In the genomic region with DNA sequence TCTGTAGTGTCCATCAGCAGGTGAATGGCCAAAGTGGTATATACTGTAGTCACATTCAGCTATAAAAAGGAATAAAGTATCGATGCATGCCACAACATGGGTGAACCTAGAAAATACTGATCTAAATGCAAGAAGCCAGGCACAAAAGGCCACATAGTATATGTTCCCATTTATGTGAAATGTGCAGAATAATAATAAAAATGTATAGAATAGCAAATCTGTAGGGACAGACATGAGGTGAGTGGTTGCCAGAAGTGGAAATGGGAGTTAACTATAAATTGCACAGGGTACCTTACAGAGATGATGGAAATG, we compare ENCODE assay signal across 8 cellular contexts. TPM values are rescaled to one million over a fixed set of nuclear protein-coding genes. Genes with fewer than 3 reads are reported as not detected.
DNase-seq lines count a peak whose midpoint lies in the region; ATAC-seq, FAIRE-seq and TF ChIP-seq lines count a peak whose summit lies in the region.

No MANE protein-coding gene starts in this region.

- no peak overlapping the region for H2AFZ ChIP-seq in HepG2 (ENCODE audit: low read length)

- H4K8ac ChIP-seq in mesendoderm (ENCODE audit: low read depth, low read length), result no peak overlapping the region

- H3K79me1 ChIP-seq in mesendoderm (ENCODE audit: low read length), result no peaks in the 10 kb centered on the region

- H4K20me1 ChIP-seq in HepG2 (ENCODE audit: insufficient read depth, low read length), result peaks cover 12% of the 10 kb centered on the region; the same call in 1 of the 2 replicates

- TF ChIP-seq EP300 in HepG2 (IDR thresholded peaks at IDR 0.05; ENCODE audit: low read depth in 2 of 2, low read length in 2 of 2), result no peak
- no peak for TF ChIP-seq EP300 in HepG2 (CRISPR knock-in tag; IDR thresholded peaks at IDR 0.05; ENCODE audit: borderline replicate concordance)

- ATAC-seq in HepG2 (no peak), right lobe of liver (no peak), HG03460 (IDR thresholded peaks at IDR 0.05; ENCODE audit: unreplicated experiment) (no peak)

- no peak for TF ChIP-seq RAD21 in HepG2 (CRISPR knock-in tag; IDR thresholded peaks at IDR 0.05)

- TF ChIP-seq CTCF in HepG2 (CRISPR knock-in tag; IDR thresholded peaks at IDR 0.05) (no peak), right lobe of liver (IDR thresholded peaks at IDR 0.05) (no peak), ascending aorta (IDR thresholded peaks at IDR 0.05) (no peak), BE2C (IDR thresholded peaks at IDR 0.05; ENCODE audit: low read depth, low read length) (no peak)

- peaks cover 7% of the 10 kb centered on the region for H3K4me1 ChIP-seq in HepG2 (ENCODE audit: insufficient read depth, low read length)
- H3K4me1 ChIP-seq in right lobe of liver, result no peaks in the 10 kb centered on the region
- no peaks in the 10 kb centered on the region for H3K4me1 ChIP-seq in ascending aorta
- H3K4me1 ChIP-seq in mesendoderm (ENCODE audit: control insufficient read depth, low read depth, low read length), result no peaks in the 10 kb centered on the region
- H3K4me1 ChIP-seq in BE2C, result peaks cover 5% of the 10 kb centered on the region

- peak overlapping the region; percentile 54 for H2BK5ac ChIP-seq in mesendoderm (ENCODE audit: low read length)

- H3K27me3 ChIP-seq in HepG2 (ENCODE audit: control insufficient read depth in 1 of 2, insufficient read depth in 2 of 2, low read length in 2 of 2) (no peaks in the 10 kb centered on the region), right lobe of liver (no peaks in the 10 kb centered on the region), ascending aorta (no peaks in the 10 kb centered on the region), mesendoderm (ENCODE audit: insufficient read depth, low read length, poor library complexity) (no peaks in the 10 kb centered on the region), BE2C (no peaks in the 10 kb centered on the region)

- H3K79me2 ChIP-seq in HepG2 (ENCODE audit: insufficient read depth, low read length) (no peaks in the 10 kb centered on the region), mesendoderm (ENCODE audit: control insufficient read depth, insufficient read depth, low read length) (no peaks in the 10 kb centered on the region)

- H3K4me2 ChIP-seq in HepG2 (ENCODE audit: low read depth, low read length) (no peak overlapping the region), mesendoderm (ENCODE audit: low read length) (no peak overlapping the region)

- POLR2A ChIA-PET in HepG2 (lab: Yijun Ruan, JAX), result interaction anchor here (1.1 kb wide), 1 partner anchor 22 kb away, joined by 3 read pairs; no protein-coding TSS in a partner anchor

- no peak overlapping the region for H2BK120ac ChIP-seq in mesendoderm (ENCODE audit: low read depth, low read length)

- H3K9me3 ChIP-seq in HepG2 (ENCODE audit: low read length) (no peaks in the 10 kb centered on the region), right lobe of liver (no peaks in the 10 kb centered on the region), ascending aorta (no peaks in the 10 kb centered on the region), BE2C (peaks cover 6% of the 10 kb centered on the region)

- no peak overlapping the region for H3K23ac ChIP-seq in mesendoderm (ENCODE audit: low read length)

- H4K5ac ChIP-seq in mesendoderm (ENCODE audit: low read length), result no peak overlapping the region

- in situ Hi-C loops in HepG2 (cut with HindIII; ENCODE audit: extremely low pct_ligation_motif_present, low pct_unique_long_range_greater_than_20kb), result no loop called here

- BruUV-seq in HepG2 (replicated peaks; lab: Mats Ljungman, UMichigan), result no TSS peak

- H3K9ac ChIP-seq in HepG2 (ENCODE audit: insufficient read depth, low read depth, low read length) (0 out of 2 replicates have a peak overlapping the region, but pooled peaks have one; percentile 48), mesendoderm (ENCODE audit: low read length) (no peak overlapping the region)

- H3K36me3 ChIP-seq in HepG2 (replicated peaks in 1 of 2; ENCODE audit: control insufficient read depth in 1 of 2, insufficient read depth in 2 of 2, low read length in 2 of 2), result peaks cover 10 to 40% of the 10 kb centered on the region in 2 experiments
- H3K36me3 ChIP-seq in right lobe of liver, result peaks cover 0 to 9% (median 2%) of the 10 kb centered on the region in 4 donors
- H3K36me3 ChIP-seq in ascending aorta, result peaks cover 29 to 62% of the 10 kb centered on the region in 2 donors
- peaks cover 29% of the 10 kb centered on the region for H3K36me3 ChIP-seq in mesendoderm (ENCODE audit: control insufficient read depth, insufficient read depth, low read length)
- peaks cover 68% of the 10 kb centered on the region for H3K36me3 ChIP-seq in BE2C

- H3K4me3 ChIP-seq in HepG2 (replicated peaks in 1 of 3; ENCODE audit: insufficient read depth in 1 of 3, low read depth in 2 of 3, low read length in 3 of 3) (no peak overlapping the region), right lobe of liver (no peak overlapping the region), ascending aorta (no peak overlapping the region), mesendoderm (ENCODE audit: low read length) (peak overlapping the region; percentile 20), BE2C (ENCODE audit: low read depth, low read length) (no peak overlapping the region)

- no peak overlapping the region for H2AK5ac ChIP-seq in mesendoderm (ENCODE audit: low read length)

- 93% methylated on average over 1 of the region's 1 CpG for WGBS in HepG2 (ENCODE audit: low lambda C conversion rate)
- 91% methylated on average over 1 of the region's 1 CpG for WGBS in right lobe of liver (ENCODE audit: insufficient coverage, low coverage, low lambda C conversion rate, missing lambda C conversion rate)
- WGBS in mesendoderm (ENCODE audit: extremely low coverage, insufficient coverage, low lambda C conversion rate), result no CpG with 5 or more reads among the region's 1 CpG

- CTCF ChIA-PET in HepG2 (lab: Yijun Ruan, JAX; ENCODE audit: low intra/inter-chr PET ratio, low total read pairs), result no interaction called here

- H3K18ac ChIP-seq in mesendoderm (ENCODE audit: low read length), result no peak overlapping the region

- DNase-seq in HepG2 (ENCODE audit: low spot score) (no peak), right lobe of liver (no peak), ascending aorta (ENCODE audit: low spot score in 2 of 2) (no peak), mesendoderm (no peak), NCI-H2196 treated with DMSO at 0.1 percent for 48 hours (lab: John Stamatoyannopoulos, UW; ENCODE audit: unreplicated experiment) (no peak), BE2C (no peak)
- DNase-seq in stimulated activated CD4-positive, alpha-beta T cell treated with anti-CD3 and anti-CD28 coated beads, Interleukin-4, amount 100 ng/mL, for 24 hours, result no peak

- H3K56ac ChIP-seq in mesendoderm (ENCODE audit: low read length), result no peak overlapping the region

- H2BK15ac ChIP-seq in mesendoderm (replicated peaks; ENCODE audit: low read depth), result no peak overlapping the region

- no peak for FAIRE-seq in HepG2 (lab: Jason Lieb, UNC)

- TF ChIP-seq POLR2A in HepG2 (IDR thresholded peaks at IDR 0.05; ENCODE audit: insufficient read depth in 1 of 2, low read depth in 2 of 2, low read length in 2 of 2), result no peak
- no peak for TF ChIP-seq POLR2A in right lobe of liver (IDR thresholded peaks at IDR 0.05)

- no peak overlapping the region for H3K4ac ChIP-seq in mesendoderm (ENCODE audit: low read depth, low read length)

- H3K27ac ChIP-seq in HepG2 (ENCODE audit: extremely low read length, insufficient read depth, low read length) (peak overlapping the region; percentile 89), right lobe of liver (no peak overlapping the region), ascending aorta (peak overlapping the region; percentile 72 to 78), mesendoderm (ENCODE audit: low read depth, low read length) (peak overlapping the region; percentile 84)

- intact Hi-C loops in HepG2 (cut with micrococcal nuclease; ENCODE audit: unreplicated experiment) (no loop called here), right lobe of liver (cut with DNase I) (no loop called here), ascending aorta (cut with DNase I) (no loop called here)

RNA-seq across cellular contexts. Expression of a gene that starts 23.1 kb away (rescaled TPM):
- 13.0 and 17.0 TPM in 2 replicates for total RNA-seq in HepG2 (2016; rRNA removed; fragmentation: Illumina TruSeq; extraction: Trizol)
- total RNA-seq in HepG2 (2016; cell fraction: cytosol; rRNA removed; fragmentation: Illumina TruSeq; extraction: Trizol; ENCODE audit: low read depth), result 18.8 and 21.7 TPM in 2 replicates
- 11.4 and 16.1 TPM in 2 replicates for total RNA-seq in HepG2 (2016; cell fraction: insoluble cytoplasmic fraction; rRNA removed; fragmentation: Illumina TruSeq; extraction: Trizol)
- total RNA-seq in HepG2 (2016; cell fraction: membrane; rRNA removed; fragmentation: Illumina TruSeq; extraction: Trizol), result 40.2 and 47.3 TPM in 2 replicates
- 7.6 and 10.0 TPM in 2 replicates for total RNA-seq in HepG2 (2016; cell fraction: nucleus; rRNA removed; fragmentation: Illumina TruSeq; extraction: Trizol)
- polyA plus RNA-seq in HepG2 (2011; rRNA removed), result 40.4 and 51.0 TPM in 2 replicates
- 44.2 and 56.2 TPM in 2 replicates for polyA plus RNA-seq in HepG2 (2011; cell fraction: cytosol; rRNA removed)
- 31.7 and 32.2 TPM in 2 replicates for polyA plus RNA-seq in HepG2 (2011; cell fraction: nucleus; rRNA removed)
- polyA plus RNA-seq in HepG2 (2012), result 16.4 and 30.0 TPM in 2 replicates
- polyA plus RNA-seq in HepG2 (2016; cell fraction: cytosol; fragmentation: Illumina TruSeq; extraction: Trizol; ENCODE audit: low read depth), result 60.8 and 72.2 TPM in 2 replicates
- polyA plus RNA-seq in HepG2 (2016; cell fraction: insoluble cytoplasmic fraction; fragmentation: Illumina TruSeq; extraction: Trizol; ENCODE audit: low read depth), result 33.1 and 40.9 TPM in 2 replicates
- 102 TPM in 2 replicates for polyA plus RNA-seq in HepG2 (2016; cell fraction: membrane; fragmentation: Illumina TruSeq; extraction: Trizol; ENCODE audit: low read depth)
- 31.0 and 33.1 TPM in 2 replicates for polyA plus RNA-seq in HepG2 (2016; cell fraction: nucleus; fragmentation: Illumina TruSeq; extraction: Trizol; ENCODE audit: insufficient read depth, low read depth)
- 5.9 and 53.2 TPM in 2 replicates for polyA minus RNA-seq in HepG2 (2011; rRNA and poly(A)+ RNA removed; ENCODE audit: low replicate concordance)
- 23.0 and 26.9 TPM in 2 replicates for polyA minus RNA-seq in HepG2 (2011; cell fraction: cytosol; rRNA and poly(A)+ RNA removed)
- polyA minus RNA-seq in HepG2 (2011; cell fraction: nucleus; rRNA and poly(A)+ RNA removed), result 9.8 and 13.2 TPM in 2 replicates
- 10 to 100 TPM in 3 of 6 experiments, 1 to 10 TPM in 3; 2.6 to 17.5 (median 7.6) TPM for total RNA-seq in right lobe of liver
- total RNA-seq in ascending aorta, result 2.7 TPM
- 28.4 TPM for polyA plus RNA-seq in mesendoderm (2013, experiment 1 of 2)
- 30.0 TPM for polyA plus RNA-seq in mesendoderm (2013, experiment 2 of 2)
- 54.3 TPM for polyA plus RNA-seq in BE2C (2012; ENCODE audit: insufficient read depth, insufficient read length, low read depth)

RNA-seq across cellular contexts. Expression of a gene that starts 47.6 kb away (rescaled TPM):
- total RNA-seq in HepG2 (2016; rRNA removed; fragmentation: Illumina TruSeq; extraction: Trizol) (98.5 and 107 TPM in 2 replicates), right lobe of liver (10 to 100 TPM; 16.7 to 44.1 (median 20.7) TPM), ascending aorta (34.5 TPM)
- total RNA-seq in HepG2 (2016; cell fraction: cytosol; rRNA removed; fragmentation: Illumina TruSeq; extraction: Trizol; ENCODE audit: low read depth), result 134 and 176 TPM in 2 replicates
- 103 and 113 TPM in 2 replicates for total RNA-seq in HepG2 (2016; cell fraction: insoluble cytoplasmic fraction; rRNA removed; fragmentation: Illumina TruSeq; extraction: Trizol)
- total RNA-seq in HepG2 (2016; cell fraction: membrane; rRNA removed; fragmentation: Illumina TruSeq; extraction: Trizol), result 127 and 160 TPM in 2 replicates
- total RNA-seq in HepG2 (2016; cell fraction: nucleus; rRNA removed; fragmentation: Illumina TruSeq; extraction: Trizol), result 48.8 and 61.5 TPM in 2 replicates
- polyA plus RNA-seq in HepG2 (2011; rRNA removed), result 98.2 and 108 TPM in 2 replicates
- polyA plus RNA-seq in HepG2 (2011; cell fraction: cytosol; rRNA removed), result 100 and 138 TPM in 2 replicates
- 490 and 545 TPM in 2 replicates for polyA plus RNA-seq in HepG2 (2011; cell fraction: nucleus; rRNA removed)
- polyA plus RNA-seq in HepG2 (2012), result 37.2 and 56.0 TPM in 2 replicates
- 170 and 205 TPM in 2 replicates for polyA plus RNA-seq in HepG2 (2016; cell fraction: cytosol; fragmentation: Illumina TruSeq; extraction: Trizol; ENCODE audit: low read depth)
- polyA plus RNA-seq in HepG2 (2016; cell fraction: insoluble cytoplasmic fraction; fragmentation: Illumina TruSeq; extraction: Trizol; ENCODE audit: low read depth), result 116 and 132 TPM in 2 replicates
- polyA plus RNA-seq in HepG2 (2016; cell fraction: membrane; fragmentation: Illumina TruSeq; extraction: Trizol; ENCODE audit: low read depth), result 126 and 153 TPM in 2 replicates
- polyA plus RNA-seq in HepG2 (2016; cell fraction: nucleus; fragmentation: Illumina TruSeq; extraction: Trizol; ENCODE audit: insufficient read depth, low read depth), result 123 and 136 TPM in 2 replicates
- 22.3 and 116 TPM in 2 replicates for polyA minus RNA-seq in HepG2 (2011; rRNA and poly(A)+ RNA removed; ENCODE audit: low replicate concordance)
- 31.8 and 36.4 TPM in 2 replicates for polyA minus RNA-seq in HepG2 (2011; cell fraction: cytosol; rRNA and poly(A)+ RNA removed)
- polyA minus RNA-seq in HepG2 (2011; cell fraction: nucleus; rRNA and poly(A)+ RNA removed), result 46.0 and 51.1 TPM in 2 replicates
- polyA plus RNA-seq in mesendoderm (2013, experiment 1 of 2), result 43.6 TPM
- 44.8 TPM for polyA plus RNA-seq in mesendoderm (2013, experiment 2 of 2)
- 249 TPM for polyA plus RNA-seq in BE2C (2012; ENCODE audit: insufficient read depth, insufficient read length, low read depth)

Comparison
In these comparisons a context has a peak if more than half of its experiments do, and no peak if none do; other contexts are left out.
1. H3K27ac ChIP-seq: peak in HepG2 (single experiment), ascending aorta (2 of 2) and mesendoderm (single experiment); none in right lobe of liver (0 of 3).